19 cellular contexts compared by ENCODE assay signal in the genomic region with DNA sequence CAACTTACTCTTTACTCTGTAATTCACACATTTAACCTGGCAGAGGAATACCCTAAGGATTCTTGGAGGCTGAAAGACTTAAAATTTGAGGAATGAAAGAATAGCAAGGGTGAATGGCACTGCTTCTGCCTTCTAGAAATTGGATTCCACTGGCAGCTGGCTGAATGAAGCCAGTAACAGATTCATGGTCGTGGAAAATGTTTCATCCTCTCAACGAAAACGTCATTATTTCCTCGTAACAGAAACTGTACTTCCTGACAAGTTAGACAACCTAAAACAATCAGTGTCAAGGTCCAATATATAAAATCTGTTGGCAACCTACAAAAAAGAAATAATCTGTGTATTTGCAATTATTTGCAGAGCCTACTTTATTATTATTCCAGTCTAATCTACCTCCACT. TPM values are rescaled to one million over a fixed set of nuclear protein-coding genes. Genes with fewer than 3 reads are reported as not detected.
"Had no signal": no experiment of that assay in that cellular context is flagged by ENCODE, and none has a peak within 500 bp of the region (broad histone marks: within the 10 kb centered on the region; RNA-seq: fewer than 3 reads in every experiment).

No MANE protein-coding gene starts in this region.

- H3K36me3 ChIP-seq: neural progenitor cell, suprapubic skin, upper lobe of left lung had no signal

- H3K4me1 Mint-ChIP-seq: activated B cell treated with CpG ODN at 0.5 μM for 24 hours; activated CD4-positive, alpha-beta T cell treated with anti-CD3 and anti-CD28 coated beads, Interleukin-2, amount 10 ng/mL, durations not matched to agents 7 days and 5 days; activated naive CD4-positive, alpha-beta T cell treated with anti-CD3 and anti-CD28 coated beads, Interleukin-2, amount 10 ng/mL, durations not matched to agents 7 days and 5 days; activated T-helper 17 cell treated with anti-CD3 and anti-CD28 coated beads, Interleukin-2, amount 50 U/mL, for 72 hours had no signal

- H3K27ac Mint-ChIP-seq: activated B cell treated with CpG ODN at 0.5 μM for 24 hours; activated CD4-positive, alpha-beta T cell treated with anti-CD3 and anti-CD28 coated beads, Interleukin-2, amount 10 ng/mL, durations not matched to agents 7 days and 5 days; activated naive CD4-positive, alpha-beta T cell treated with anti-CD3 and anti-CD28 coated beads, Interleukin-2, amount 10 ng/mL, durations not matched to agents 7 days and 5 days; activated T-helper 17 cell treated with anti-CD3 and anti-CD28 coated beads, Interleukin-2, amount 50 U/mL, for 72 hours; immature natural killer cell; neural progenitor cell; T-helper 1 cell treated with Interleukin-12 subunit alpha and Interleukin-12 subunit beta and Interleukin-4 antibody, amounts not matched to agents 30 μg/mL and 1 μg/mL, for 36 hours had no signal

- H3K4me3 ChIP-seq: neural progenitor cell, suprapubic skin, upper lobe of left lung had no signal

- H3K36me3 Mint-ChIP-seq: activated naive CD4-positive, alpha-beta T cell treated with anti-CD3 and anti-CD28 coated beads, Interleukin-2, amount 10 ng/mL, durations not matched to agents 7 days and 5 days had no signal

- H3K4me1 ChIP-seq: parathyroid adenoma had no signal

- H3K4me3 Mint-ChIP-seq: activated B cell treated with CpG ODN at 0.5 μM for 24 hours; activated CD4-positive, alpha-beta T cell treated with anti-CD3 and anti-CD28 coated beads, Interleukin-2, amount 10 ng/mL, durations not matched to agents 7 days and 5 days; activated naive CD4-positive, alpha-beta T cell treated with anti-CD3 and anti-CD28 coated beads, Interleukin-2, amount 10 ng/mL, durations not matched to agents 7 days and 5 days; activated T-helper 17 cell treated with anti-CD3 and anti-CD28 coated beads, Interleukin-2, amount 50 U/mL, for 72 hours; immature natural killer cell; neural progenitor cell; T-helper 1 cell treated with Interleukin-12 subunit alpha and Interleukin-12 subunit beta and Interleukin-4 antibody, amounts not matched to agents 30 μg/mL and 1 μg/mL, for 36 hours had no signal

- H3K9me3 ChIP-seq: suprapubic skin, upper lobe of left lung had no signal

- H3K9me3 Mint-ChIP-seq: activated B cell treated with CpG ODN at 0.5 μM for 24 hours, immature natural killer cell had no signal

- DNase-seq: activated B cell treated with CpG ODN at 0.5 μM for 24 hours; activated CD4-positive, alpha-beta T cell treated with anti-CD3 and anti-CD28 coated beads, Interleukin-2, amount 10 ng/mL, durations not matched to agents 7 days and 5 days; activated naive CD4-positive, alpha-beta T cell treated with anti-CD3 and anti-CD28 coated beads, Interleukin-2, amount 10 ng/mL, durations not matched to agents 7 days and 5 days; activated T-cell treated with anti-CD3 and anti-CD28 coated beads for 4 hours; caudate nucleus; cortex of kidney; effector memory CD4-positive, alpha-beta T cell; glutamatergic neuron; immature natural killer cell; stimulated activated CD4-positive, alpha-beta T cell treated with anti-CD3 and anti-CD28 coated beads, Interleukin-2, amount 100 ng/mL, for 24 hours; stimulated activated naive CD4-positive, alpha-beta T cell; upper lobe of left lung had no signal

- H3K27me3 ChIP-seq: neural progenitor cell, suprapubic skin, upper lobe of left lung had no signal

- H3K27ac ChIP-seq: epithelial cell of prostate, neural progenitor cell, parathyroid adenoma, suprapubic skin, upper lobe of left lung had no signal

RNA-seq across cellular contexts. Expression of a gene that starts 39.7 kb away (rescaled TPM):
- total RNA-seq: activated B cell treated with CpG ODN at 0.5 μM for 24 hours; activated CD4-positive, alpha-beta T cell treated with anti-CD3 and anti-CD28 coated beads, Interleukin-2, amount 10 ng/mL, durations not matched to agents 7 days and 5 days; activated CD8-positive, alpha-beta memory T cell treated with anti-CD3 and anti-CD28 coated beads for 36 hours; activated T-helper 17 cell treated with anti-CD3 and anti-CD28 coated beads, Interleukin-2, amount 50 U/mL, for 72 hours had no signal
